In genomic region chr11:130641884-130642283, GRCh38 we compare ENCODE assay signal across 9 cellular contexts.
"Had no signal": no experiment of that assay in that cellular context is flagged by ENCODE, and none has a peak within 500 bp of the region (broad histone marks: within the 10 kb centered on the region; RNA-seq: fewer than 3 reads in every experiment).

No MANE protein-coding gene starts in this region.

- H3K9me3 Mint-ChIP-seq: HFFc6 had no signal

- H3K4me3 Mint-ChIP-seq: HFFc6 had no signal

- H3K27ac Mint-ChIP-seq: HFFc6 had no signal

- H3K36me3 ChIP-seq: HAP-1 had no signal

- H3K9me3 ChIP-seq: HAP-1 had no signal

- H3K4me3 ChIP-seq: GM23248, HAP-1, K562 had no signal

- H3K4me1 ChIP-seq: HAP-1 had no signal

- ATAC-seq: HCT116, K562 had no signal

- H3K27ac ChIP-seq: GM23248, HL-60 had no signal

- FAIRE-seq: K562 had no signal

- DNase-seq: GM23248, GOT3, H7, HFFc6, IMR-90 had no signal
